18 cellular contexts compared by ENCODE assay signal in genomic region chr9:78613006-78613405, GRCh38.
"Had no signal": no experiment of that assay in that cellular context is flagged by ENCODE, and none has a peak within 500 bp of the region (broad histone marks: within the 10 kb centered on the region; RNA-seq: fewer than 3 reads in every experiment).

No MANE protein-coding gene starts in this region.

- H3K4me3 ChIP-seq: coronary artery, heart left ventricle, mucosa of descending colon, pancreas, tibial artery, upper lobe of right lung, vagina had no signal

- H3K36me3 Mint-ChIP-seq: naive thymus-derived CD8-positive, alpha-beta T cell; stimulated activated memory B cell treated with anti-CD40 and anti-IgM and Interleukin-4, amounts not matched to agents 10 μg/mL and 1 μg/mL and 100 μg/mL, for 72 hours had no signal

- H3K4me1 ChIP-seq: heart left ventricle, pancreas, tibial artery, upper lobe of right lung, vagina had no signal

- H3K27ac Mint-ChIP-seq: endodermal cell; naive thymus-derived CD8-positive, alpha-beta T cell; progenitor cell of endocrine pancreas; stimulated activated memory B cell treated with anti-CD40 and anti-IgM and Interleukin-4, amounts not matched to agents 10 μg/mL and 1 μg/mL and 100 μg/mL, for 72 hours; stimulated activated naive CD8-positive, alpha-beta T cell treated with anti-CD3 and anti-CD28 coated beads, Interleukin-15, Interleukin-2, amounts not matched to agents 100 ng/mL and 50 ng/mL, for 24 hours had no signal

- H3K4me1 Mint-ChIP-seq: naive thymus-derived CD8-positive, alpha-beta T cell; stimulated activated memory B cell treated with anti-CD40 and anti-IgM and Interleukin-4, amounts not matched to agents 10 μg/mL and 1 μg/mL and 100 μg/mL, for 72 hours had no signal

- H3K27me3 Mint-ChIP-seq: stimulated activated memory B cell treated with anti-CD40 and anti-IgM and Interleukin-4, amounts not matched to agents 10 μg/mL and 1 μg/mL and 100 μg/mL, for 72 hours; stimulated activated naive CD8-positive, alpha-beta T cell treated with anti-CD3 and anti-CD28 coated beads, Interleukin-15, Interleukin-2, amounts not matched to agents 100 ng/mL and 50 ng/mL, for 24 hours had no signal

- H3K27me3 ChIP-seq: heart left ventricle, upper lobe of right lung, vagina had no signal

- H3K36me3 ChIP-seq: heart left ventricle, pancreas, tibial artery, upper lobe of right lung, vagina had no signal

- H3K9me3 ChIP-seq: mucosa of descending colon, pancreas, tibial artery, upper lobe of right lung, vagina had no signal

- H3K27ac ChIP-seq: coronary artery, heart left ventricle, pancreas, tibial artery, upper lobe of right lung, vagina had no signal

- DNase-seq: effector CD4-positive, alpha-beta T cell; endodermal cell; foreskin melanocyte; heart left ventricle; hippocampal formation; mucosa of descending colon; naive thymus-derived CD8-positive, alpha-beta T cell; pancreas; right cardiac atrium; stimulated activated CD4-positive, alpha-beta T cell treated with anti-CD3 and anti-CD28 coated beads, Interleukin-4, amount 100 ng/mL, for 1 hour; tibial artery; upper lobe of right lung had no signal

- H3K9me3 Mint-ChIP-seq: naive thymus-derived CD8-positive, alpha-beta T cell; neural crest cell; stimulated activated memory B cell treated with anti-CD40 and anti-IgM and Interleukin-4, amounts not matched to agents 10 μg/mL and 1 μg/mL and 100 μg/mL, for 72 hours; stimulated activated naive CD8-positive, alpha-beta T cell treated with anti-CD3 and anti-CD28 coated beads, Interleukin-15, Interleukin-2, amounts not matched to agents 100 ng/mL and 50 ng/mL, for 24 hours had no signal

- ATAC-seq: heart left ventricle; mucosa of descending colon; naive thymus-derived CD8-positive, alpha-beta T cell; pancreas; right cardiac atrium; stimulated activated memory B cell treated with anti-CD40 and anti-IgM and Interleukin-4, amounts not matched to agents 10 μg/mL and 1 μg/mL and 100 μg/mL, for 72 hours; upper lobe of right lung had no signal

- H3K4me3 Mint-ChIP-seq: endodermal cell; naive thymus-derived CD8-positive, alpha-beta T cell; neural crest cell; stimulated activated memory B cell treated with anti-CD40 and anti-IgM and Interleukin-4, amounts not matched to agents 10 μg/mL and 1 μg/mL and 100 μg/mL, for 72 hours; stimulated activated naive CD8-positive, alpha-beta T cell treated with anti-CD3 and anti-CD28 coated beads, Interleukin-15, Interleukin-2, amounts not matched to agents 100 ng/mL and 50 ng/mL, for 24 hours had no signal
